In genomic region chr18:46754661-46755292, GRCh38 we compare ENCODE assay signal across 15 cellular contexts. TPM values are rescaled to one million over a fixed set of nuclear protein-coding genes. Genes with fewer than 3 reads are reported as not detected.
DNase-seq lines count a peak whose midpoint lies in the region; ATAC-seq, FAIRE-seq and TF ChIP-seq lines count a peak whose summit lies in the region.
"Had no signal": no experiment of that assay in that cellular context is flagged by ENCODE, and none has a peak within 500 bp of the region (broad histone marks: within the 10 kb centered on the region; RNA-seq: fewer than 3 reads in every experiment).

No MANE protein-coding gene starts in this region.

- no peak overlapping the region for H3K27ac Mint-ChIP-seq in nephron
- H3K27ac Mint-ChIP-seq in activated CD4-positive, alpha-beta T cell treated with anti-CD3 and anti-CD28 coated beads, Interleukin-2, amount 10 ng/mL, durations not matched to agents 24 days and 14 days: no peak overlapping the region
- H3K27ac Mint-ChIP-seq: activated T-helper 17 cell treated with anti-CD3 and anti-CD28 coated beads, Interleukin-2, amount 50 U/mL, for 72 hours; CD4-positive, alpha-beta T cell had no signal

- H3K27ac ChIP-seq in GM12878 (ENCODE audit: control insufficient read depth, insufficient read depth): no peak overlapping the region
- H3K27ac ChIP-seq: gastroesophageal sphincter, lower lobe of right lung, right lobe of liver, transverse colon had no signal

- peak overlapping the region; percentile 60 to 79 (median 77) for H3K4me3 Mint-ChIP-seq in nephron
- H3K4me3 Mint-ChIP-seq in activated CD4-positive, alpha-beta T cell treated with anti-CD3 and anti-CD28 coated beads, Interleukin-2, amount 10 ng/mL, durations not matched to agents 24 days and 14 days: no peak overlapping the region
- H3K4me3 Mint-ChIP-seq: activated T-helper 17 cell treated with anti-CD3 and anti-CD28 coated beads, Interleukin-2, amount 50 U/mL, for 72 hours; CD4-positive, alpha-beta T cell had no signal

- H3K4me2 ChIP-seq in GM12878 (ENCODE audit: control insufficient read depth, insufficient read depth): peak overlapping the region; percentile 5; the same call in 1 of the 2 replicates

- H3K27me3 ChIP-seq in GM12878 (replicated peaks in 1 of 2; ENCODE audit: control insufficient read depth in 2 of 2, insufficient read depth in 2 of 2, low read length in 1 of 2): peaks cover 3 to 10% of the 10 kb centered on the region in 2 experiments; a peak in 3 of 4 replicates

- CTCF ChIA-PET in GM12878 (lab: Yijun Ruan, JAX): interaction anchor here (0.6 kb wide), 1 partner anchor 464 kb away, joined by 3 read pairs; no protein-coding TSS in a partner anchor

- TF ChIP-seq RAD21 in GM12878 (IDR thresholded peaks at IDR 0.05; ENCODE audit: insufficient read depth, low read depth, low read length): no peak

- peaks cover 31% of the 10 kb centered on the region for H3K4me1 Mint-ChIP-seq in nephron
- H3K4me1 Mint-ChIP-seq in activated CD4-positive, alpha-beta T cell treated with anti-CD3 and anti-CD28 coated beads, Interleukin-2, amount 10 ng/mL, durations not matched to agents 24 days and 14 days: peaks cover 9% of the 10 kb centered on the region
- H3K4me1 Mint-ChIP-seq: activated T-helper 17 cell treated with anti-CD3 and anti-CD28 coated beads, Interleukin-2, amount 50 U/mL, for 72 hours had no signal

- intact Hi-C loops in GM12878 (cut with micrococcal nuclease; ENCODE audit: unreplicated experiment): no loop called here
- intact Hi-C loops in activated CD4-positive, alpha-beta T cell treated with anti-CD3 and anti-CD28 coated beads, Interleukin-2, amount 10 ng/mL, durations not matched to agents 24 days and 14 days (cut with micrococcal nuclease): loop anchor here (5.0 to 10.0 kb wide), 2 partner anchors 163 to 490 kb away; partner anchors contain the start of genes KATNAL2 and PIAS2

- POLR2A ChIA-PET in GM12878 (lab: Charles Lee): no interaction called here

- 72% methylated on average over 13 of the region's 13 CpGs for WGBS in GM12878 (ENCODE audit: insufficient coverage, insufficient replicate concordance, low lambda C conversion rate, missing lambda C conversion rate)

- H3K79me2 ChIP-seq in GM12878 (ENCODE audit: control insufficient read depth, insufficient read depth, low read length): no peaks in the 10 kb centered on the region

- SMC1A ChIA-PET in GM12878 (lab: Charles Lee; ENCODE audit: uncharacterized antibody, unreplicated experiment): no interaction called here

- TF ChIP-seq POLR2A in GM12878 (IDR thresholded peaks at IDR 0.05; ENCODE audit: low read depth, low read length): no peak

- peak overlapping the region; percentile 76; the same call in 1 of the 2 replicates for H2AFZ ChIP-seq in GM12878 (ENCODE audit: control insufficient read depth, low read depth, low read length)

- in situ Hi-C loops in GM12878 (cut with MboI): no loop called here

- H3K4me1 ChIP-seq in GM12878 (ENCODE audit: control insufficient read depth, insufficient read depth, low read length): peaks cover 8% of the 10 kb centered on the region

- BruUV-seq in GM12878 (replicated peaks; lab: Mats Ljungman, UMichigan): no TSS peak

- TF ChIP-seq EP300 in GM12878 (IDR thresholded peaks at IDR 0.05; ENCODE audit: borderline replicate concordance in 1 of 2, control insufficient read depth in 1 of 2, low read depth in 2 of 2, low read length in 2 of 2): no peak

- no peaks in the 10 kb centered on the region for H4K20me1 ChIP-seq in GM12878 (ENCODE audit: control insufficient read depth, insufficient read depth)

- no peaks in the 10 kb centered on the region for H3K36me3 Mint-ChIP-seq in nephron (ENCODE audit: low read depth)
- no peaks in the 10 kb centered on the region for H3K36me3 Mint-ChIP-seq in activated CD4-positive, alpha-beta T cell treated with anti-CD3 and anti-CD28 coated beads, Interleukin-2, amount 10 ng/mL, durations not matched to agents 24 days and 14 days (ENCODE audit: low read depth)

- H3K4me3 ChIP-seq in HFF-Myc (replicated peaks; ENCODE audit: low read depth, low read length) (no peak overlapping the region), GM12878 (no peak overlapping the region)
- H3K4me3 ChIP-seq: gastroesophageal sphincter, right lobe of liver, transverse colon had no signal

- RAD21 ChIA-PET in GM12878 (lab: Charles Lee; ENCODE audit: unreplicated experiment): no interaction called here

- H3K9ac ChIP-seq in GM12878 (ENCODE audit: control insufficient read depth, insufficient read depth, low read length): no peak overlapping the region

- H3K27me3 Mint-ChIP-seq in nephron (ENCODE audit: low read depth): peaks cover 74% of the 10 kb centered on the region
- peaks cover 58% of the 10 kb centered on the region for H3K27me3 Mint-ChIP-seq in activated CD4-positive, alpha-beta T cell treated with anti-CD3 and anti-CD28 coated beads, Interleukin-2, amount 10 ng/mL, durations not matched to agents 24 days and 14 days

- peak; percentile 6 for TF ChIP-seq CTCF in HFF-Myc (IDR thresholded peaks at IDR 0.05; ENCODE audit: low read depth, low read length, missing control alignments)
- TF ChIP-seq CTCF in GM12878 (IDR thresholded peaks at IDR 0.05 in 2 of 3, conservative IDR thresholded peaks at IDR 0.05 in 1 of 3; ENCODE audit: control insufficient read depth in 2 of 3, extremely low read depth in 1 of 3, insufficient read depth in 1 of 3, low read depth in 3 of 3, low read length in 3 of 3): no peak
- peak in 1 of 3 experiments; percentile 37 for TF ChIP-seq CTCF in nephron (IDR thresholded peaks at IDR 0.05; ENCODE audit: unreplicated experiment in 3 of 3)

- H3K9me3 Mint-ChIP-seq in nephron: no peaks in the 10 kb centered on the region
- peaks cover 3% of the 10 kb centered on the region for H3K9me3 Mint-ChIP-seq in activated CD4-positive, alpha-beta T cell treated with anti-CD3 and anti-CD28 coated beads, Interleukin-2, amount 10 ng/mL, durations not matched to agents 24 days and 14 days
- H3K9me3 Mint-ChIP-seq: activated T-helper 17 cell treated with anti-CD3 and anti-CD28 coated beads, Interleukin-2, amount 50 U/mL, for 72 hours; CD4-positive, alpha-beta T cell had no signal

- DNase-seq in D341Med (ENCODE audit: low spot score): peak; percentile 43
- DNase-seq in HFF-Myc (ENCODE audit: extremely low read depth, low read depth): no peak
- no peak for DNase-seq in GM12878 (ENCODE audit: low read depth, low spot score)
- no peak for DNase-seq in NCI-H1436 (lab: John Stamatoyannopoulos, UW)
- DNase-seq in activated CD4-positive, alpha-beta T cell treated with anti-CD3 and anti-CD28 coated beads, Interleukin-2, amount 10 ng/mL, durations not matched to agents 24 days and 14 days: no peak
- DNase-seq in stimulated activated CD4-positive, alpha-beta T cell treated with anti-CD3 and anti-CD28 coated beads, Interleukin-4, amount 100 ng/mL, for 1 hour: no peak
- DNase-seq: CD4-positive, alpha-beta T cell; lower lobe of right lung; right lobe of liver; transverse colon had no signal

- H3K36me3 ChIP-seq in GM12878 (ENCODE audit: control insufficient read depth in 2 of 2, insufficient read depth in 2 of 2, low read length in 1 of 2): no peaks in the 10 kb centered on the region
- H3K36me3 ChIP-seq: gastroesophageal sphincter, lower lobe of right lung, right lobe of liver, transverse colon had no signal

- FAIRE-seq in GM12878 (lab: Jason Lieb, UNC): no peak
- FAIRE-seq: colon had no signal

- no peak; the same call in 2 of the 3 replicates for ATAC-seq in GM12878
- ATAC-seq in GM21515 (IDR thresholded peaks at IDR 0.05; ENCODE audit: unreplicated experiment): no peak
- ATAC-seq: activated T-helper 17 cell treated with anti-CD3 and anti-CD28 coated beads, Interleukin-2, amount 50 U/mL, for 72 hours; gastroesophageal sphincter; lower lobe of right lung had no signal

- no peaks in the 10 kb centered on the region for H3K9me3 ChIP-seq in GM12878 (replicated peaks; ENCODE audit: control insufficient read depth, insufficient read depth, low read length)
- H3K9me3 ChIP-seq: gastroesophageal sphincter, lower lobe of right lung, right lobe of liver, transverse colon had no signal

TF ChIP-seq in GM12878, 131 proteins besides CTCF, POLR2A, EP300 and RAD21 (continues in another document):
- TF ChIP-seq JUND (IDR thresholded peaks at IDR 0.05; ENCODE audit: low read depth, low read length) (no peak), ZNF207 (IDR thresholded peaks at IDR 0.05; ENCODE audit: borderline replicate concordance) (no peak), NR2F1 (conservative IDR thresholded peaks at IDR 0.05) (no peak), NFXL1 (IDR thresholded peaks at IDR 0.05; ENCODE audit: borderline replicate concordance) (no peak), SMAD1 (IDR thresholded peaks at IDR 0.05; ENCODE audit: low read depth, partially characterized antibody) (no peak), TBL1XR1 (IDR thresholded peaks at IDR 0.05; ENCODE audit: low read depth, low read length) (no peak), FOS (IDR thresholded peaks at IDR 0.05; ENCODE audit: borderline replicate concordance, extremely low read depth, insufficient read length) (no peak)

RNA-seq across cellular contexts. Expression of gene ST8SIA5, which starts 2.1 kb away (rescaled TPM):
- total RNA-seq in GM12878 (2013; cell fraction: nucleolus; rRNA removed): not detected in 2 replicates
- 0.17 TPM in 1 of 2 replicates, not detected in the other for total RNA-seq in GM12878 (2014; rRNA removed)
- 0.04 and 0.41 TPM in 2 replicates for total RNA-seq in GM12878 (2014; rRNA removed; fragmentation: Illumina TruSeq; extraction: Trizol)
- 0.15 and 0.16 TPM in 2 replicates for total RNA-seq in GM12878 (2021)
- polyA plus RNA-seq in GM12878 (2011; ENCODE audit: low read depth): not detected
- polyA plus RNA-seq in GM12878 (2011; rRNA removed): 0.04 and 0.12 TPM in 2 replicates
- 0.03 TPM in 1 of 2 replicates, not detected in the other for polyA plus RNA-seq in GM12878 (2011; cell fraction: cytosol; rRNA removed)
- 0.30 and 0.54 TPM in 2 replicates for polyA plus RNA-seq in GM12878 (2011; cell fraction: nucleus; rRNA removed)
- 0.29 and 0.42 TPM in 2 replicates for polyA plus RNA-seq in GM12878 (2012)
- 0.12 TPM in 1 of 2 replicates, not detected in the other for polyA plus RNA-seq in GM12878 (2014; fragmentation: Illumina TruSeq; extraction: Trizol)
- under 1 TPM; 0.02 to 0.04 TPM for polyA plus RNA-seq in GM12878 (2014; fragmentation: Nextera tagmentation; extraction: Ambion mirVana)
- polyA plus RNA-seq in GM12878 (2014; rRNA removed): 0.22 and 0.47 TPM in 2 replicates
- polyA plus RNA-seq in GM12878 (2016; fragmentation: Nextera tagmentation; extraction: Ambion mirVana): under 1 TPM in 1 of 2 experiments, not detected in 1; 0.32 TPM
- polyA minus RNA-seq in GM12878 (2011; rRNA and poly(A)+ RNA removed): not detected in 2 replicates
- not detected in 2 replicates for polyA minus RNA-seq in GM12878 (2011; cell fraction: cytosol; rRNA and poly(A)+ RNA removed)
- 0.10 TPM in 1 of 2 replicates, not detected in the other for polyA minus RNA-seq in GM12878 (2011; cell fraction: nucleus; rRNA and poly(A)+ RNA removed)
- not detected in 2 replicates for total RNA-seq in activated CD4-positive, alpha-beta T cell treated with anti-CD3 and anti-CD28 coated beads, Interleukin-2, amount 10 ng/mL, durations not matched to agents 24 days and 14 days
- total RNA-seq: lower lobe of right lung had no signal
